Comparison of ENCODE assay signal across 8 cellular contexts in genomic region chr18:25896178-25896780, GRCh38.
DNase-seq lines count a peak whose midpoint lies in the region; FAIRE-seq and TF ChIP-seq lines count a peak whose summit lies in the region.

No MANE protein-coding gene starts in this region.

- FAIRE-seq in A204.1 (lab: Jason Lieb, UNC): peak; percentile 96

- H3K9me3 Mint-ChIP-seq in progenitor cell of endocrine pancreas (ENCODE audit: low read depth): peaks cover 5% of the 10 kb centered on the region

- H3K27me3 ChIP-seq in H7 (ENCODE audit: control insufficient read depth, insufficient read depth, low read length): no peaks in the 10 kb centered on the region
- H3K27me3 ChIP-seq in effector memory CD4-positive, alpha-beta T cell (replicated peaks; ENCODE audit: control insufficient read depth, insufficient read depth, low read length, poor library complexity, severe bottlenecking): no peaks in the 10 kb centered on the region

- H3K4me3 Mint-ChIP-seq in progenitor cell of endocrine pancreas (ENCODE audit: low read depth): no peak overlapping the region

- TF ChIP-seq CTCF in fibroblast of the aortic adventitia (IDR thresholded peaks at IDR 0.05; ENCODE audit: insufficient read depth, low read length): peak; percentile 77
- peak; percentile 79 for TF ChIP-seq CTCF in progenitor cell of endocrine pancreas (IDR thresholded peaks at IDR 0.05; ENCODE audit: unreplicated experiment)

- DNase-seq in GM03348 (ENCODE audit: low spot score): peak; percentile 74
- DNase-seq in H7: peak; percentile 49
- DNase-seq in M059J (ENCODE audit: low read depth): peak; percentile 67
- peak; percentile 28 for DNase-seq in SW480 (ENCODE audit: low spot score)
- DNase-seq in fibroblast of the aortic adventitia (ENCODE audit: low read depth): peak; percentile 61
- DNase-seq in progenitor cell of endocrine pancreas (ENCODE audit: low spot score, unreplicated experiment): no peak
- DNase-seq in effector memory CD4-positive, alpha-beta T cell: no peak

- no peaks in the 10 kb centered on the region for H3K36me3 Mint-ChIP-seq in progenitor cell of endocrine pancreas (ENCODE audit: insufficient read depth)

- H3K4me1 ChIP-seq in effector memory CD4-positive, alpha-beta T cell (ENCODE audit: control insufficient read depth, insufficient read depth, low read length, poor library complexity, severe bottlenecking): no peaks in the 10 kb centered on the region

- H3K4me3 ChIP-seq in H7 (ENCODE audit: insufficient read depth, low read depth, low read length) (no peak overlapping the region), fibroblast of the aortic adventitia (ENCODE audit: low read depth, low read length) (no peak overlapping the region)
- no peak overlapping the region for H3K4me3 ChIP-seq in effector memory CD4-positive, alpha-beta T cell (ENCODE audit: insufficient read depth, low read depth, low read length, poor library complexity, severe bottlenecking)

- H3K36me3 ChIP-seq in H7 (replicated peaks; ENCODE audit: control insufficient read depth, insufficient read depth, low read length): no peaks in the 10 kb centered on the region
- H3K36me3 ChIP-seq in effector memory CD4-positive, alpha-beta T cell (ENCODE audit: control insufficient read depth, insufficient read depth, low read length): no peaks in the 10 kb centered on the region

- H3K4me1 Mint-ChIP-seq in progenitor cell of endocrine pancreas (ENCODE audit: low read depth): no peaks in the 10 kb centered on the region

- H3K27ac Mint-ChIP-seq in progenitor cell of endocrine pancreas: no peak overlapping the region

- peaks cover 11% of the 10 kb centered on the region for H3K27me3 Mint-ChIP-seq in progenitor cell of endocrine pancreas

- H3K27ac ChIP-seq in effector memory CD4-positive, alpha-beta T cell (ENCODE audit: insufficient read depth, low read length, poor library complexity, severe bottlenecking): no peak overlapping the region

- H3K9me3 ChIP-seq in effector memory CD4-positive, alpha-beta T cell (ENCODE audit: control insufficient read depth, low read length): no peaks in the 10 kb centered on the region

Comparison
In these comparisons a context has a peak if more than half of its experiments do, and no peak if none do; other contexts are left out.
1. DNase-seq: peak in GM03348 (single experiment), H7 (single experiment), M059J (single experiment), SW480 (single experiment) and fibroblast of the aortic adventitia (single experiment); none in progenitor cell of endocrine pancreas (single experiment) and effector memory CD4-positive, alpha-beta T cell (0 of 3).